1 cellular context compared by ENCODE assay signal in genomic region chr13:25117312-25117711, GRCh38.
TF ChIP-seq lines count a peak whose summit lies in the region.

No MANE protein-coding gene starts in this region.

TF ChIP-seq in WTC11, 78 proteins besides CTCF, POLR2A, EP300 and RAD21 (continued from another document):
- TF ChIP-seq GABPB1 (CRISPR knock-in tag; IDR thresholded peaks at IDR 0.05) (peak; percentile 90), CREB1 (CRISPR knock-in tag; IDR thresholded peaks at IDR 0.05) (no peak), ZNF281 (CRISPR knock-in tag; IDR thresholded peaks at IDR 0.05) (no peak)
